1 cellular context compared by ENCODE assay signal in genomic region chr3:188090626-188091309, GRCh38.
TF ChIP-seq lines count a peak whose summit lies in the region.

No MANE protein-coding gene starts in this region.

TF ChIP-seq in H1, 55 proteins besides CTCF, POLR2A, EP300 and RAD21 (continued from another document):
- no peak for TF ChIP-seq RNF2 (IDR thresholded peaks at IDR 0.05; ENCODE audit: borderline replicate concordance, low read depth, low read length, missing control alignments, poor library complexity, severe bottlenecking)
- no peak for TF ChIP-seq MAFK (IDR thresholded peaks at IDR 0.05; ENCODE audit: low read depth, low read length)
- no peak for TF ChIP-seq SRF (IDR thresholded peaks at IDR 0.05; ENCODE audit: low read depth, low read length)
- no peak for TF ChIP-seq E2F6 (IDR thresholded peaks at IDR 0.05)
- no peak for TF ChIP-seq SIRT6 (IDR thresholded peaks at IDR 0.05; ENCODE audit: low read length)
- TF ChIP-seq JUN (IDR thresholded peaks at IDR 0.05; ENCODE audit: low read depth, low read length): no peak
- TF ChIP-seq CBX8 (IDR thresholded peaks at IDR 0.05; ENCODE audit: borderline replicate concordance, low read depth, low read length): no peak
